Comparison of ENCODE assay signal across 14 cellular contexts in the genomic region with DNA sequence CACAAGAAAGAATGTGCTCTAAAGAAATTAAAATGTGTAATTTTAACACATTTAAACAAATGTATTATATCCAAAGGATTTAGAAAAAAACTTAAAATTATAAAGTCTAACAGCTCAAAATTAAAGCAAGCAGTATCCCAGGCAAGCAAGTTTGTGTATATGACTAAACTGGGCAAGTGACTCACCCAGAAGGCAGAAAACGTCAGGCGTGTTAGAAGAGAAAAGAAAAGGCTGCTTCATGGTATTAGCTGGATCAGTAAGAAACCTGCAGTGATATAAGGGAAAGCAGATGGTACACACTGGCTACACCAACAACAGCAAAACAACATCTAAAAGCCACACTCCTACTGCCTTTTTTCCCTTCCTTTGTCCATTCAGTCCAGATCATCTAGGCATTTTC.
DNase-seq lines count a peak whose midpoint lies in the region; ATAC-seq and TF ChIP-seq lines count a peak whose summit lies in the region.
"Had no signal": no experiment of that assay in that cellular context is flagged by ENCODE, and none has a peak within 500 bp of the region (broad histone marks: within the 10 kb centered on the region; RNA-seq: fewer than 3 reads in every experiment).

No MANE protein-coding gene starts in this region.

- H3K4me1 ChIP-seq in breast epithelium: no peaks in the 10 kb centered on the region

- H3K9me3 ChIP-seq in breast epithelium: no peaks in the 10 kb centered on the region

- ATAC-seq in GM19397 (IDR thresholded peaks at IDR 0.05; ENCODE audit: unreplicated experiment) (no peak), GM18858 (IDR thresholded peaks at IDR 0.05; ENCODE audit: unreplicated experiment) (no peak)
- ATAC-seq: activated CD8-positive, alpha-beta memory T cell treated with anti-CD3 and anti-CD28 coated beads, Interleukin-2, amount 10 ng/mL, durations not matched to agents 7 days and 5 days had no signal

- no peak overlapping the region for H3K4me3 Mint-ChIP-seq in MCF 10A (ENCODE audit: unreplicated experiment)
- H3K4me3 Mint-ChIP-seq: activated B cell treated with CpG ODN at 0.5 μM for 24 hours; activated CD8-positive, alpha-beta memory T cell treated with anti-CD3 and anti-CD28 coated beads, Interleukin-2, amount 10 ng/mL, durations not matched to agents 7 days and 5 days had no signal

- no peak overlapping the region for H3K27ac Mint-ChIP-seq in MCF 10A (ENCODE audit: low read depth, unreplicated experiment)
- H3K27ac Mint-ChIP-seq: activated B cell treated with CpG ODN at 0.5 μM for 24 hours; activated CD8-positive, alpha-beta memory T cell treated with anti-CD3 and anti-CD28 coated beads, Interleukin-2, amount 10 ng/mL, durations not matched to agents 7 days and 5 days had no signal

- peaks cover 10% of the 10 kb centered on the region for H3K4me1 Mint-ChIP-seq in MCF 10A (ENCODE audit: insufficient read depth, unreplicated experiment)
- H3K4me1 Mint-ChIP-seq: activated B cell treated with CpG ODN at 0.5 μM for 24 hours; activated CD8-positive, alpha-beta memory T cell treated with anti-CD3 and anti-CD28 coated beads, Interleukin-2, amount 10 ng/mL, durations not matched to agents 7 days and 5 days had no signal

- BruUV-seq in MCF 10A (replicated peaks; lab: Mats Ljungman, UMichigan): no TSS peak

- no peaks in the 10 kb centered on the region for H3K27me3 ChIP-seq in breast epithelium

- no peaks in the 10 kb centered on the region for H3K36me3 ChIP-seq in breast epithelium

- TF ChIP-seq CTCF in MCF 10A (IDR thresholded peaks at IDR 0.05; ENCODE audit: unreplicated experiment) (no peak), breast epithelium (IDR thresholded peaks at IDR 0.05) (no peak)

- TF ChIP-seq POLR2A in breast epithelium (IDR thresholded peaks at IDR 0.05): no peak

- DNase-seq in MCF 10A (ENCODE audit: unreplicated experiment) (peak; percentile 48), breast epithelium (ENCODE audit: low spot score in 2 of 2) (no peak), amniotic stem cell (lab: John Stamatoyannopoulos, UW) (peak; percentile 18), islet precursor cell (peak; percentile 60), DMS153 treated with DMSO at 0.1 percent for 48 hours (lab: John Stamatoyannopoulos, UW; ENCODE audit: unreplicated experiment) (no peak), NCI-H1930 (lab: John Stamatoyannopoulos, UW) (no peak)
- DNase-seq: activated B cell treated with CpG ODN at 0.5 μM for 24 hours; activated CD8-positive, alpha-beta memory T cell treated with anti-CD3 and anti-CD28 coated beads, Interleukin-2, amount 10 ng/mL, durations not matched to agents 7 days and 5 days; activated naive CD4-positive, alpha-beta T cell treated with Interleukin-2 at 50 U/mL for 16 hours; hypothalamus; NCI-H2081 treated with DMSO at 0.1 percent for 48 hours; SW 1271 had no signal

- no peak overlapping the region for H3K4me3 ChIP-seq in breast epithelium

- no peaks in the 10 kb centered on the region for H3K36me3 Mint-ChIP-seq in MCF 10A (ENCODE audit: insufficient read depth, unreplicated experiment)
- H3K36me3 Mint-ChIP-seq: activated CD8-positive, alpha-beta memory T cell treated with anti-CD3 and anti-CD28 coated beads, Interleukin-2, amount 10 ng/mL, durations not matched to agents 7 days and 5 days had no signal

- no peaks in the 10 kb centered on the region for H3K27me3 Mint-ChIP-seq in MCF 10A (ENCODE audit: insufficient read depth, unreplicated experiment)
- H3K27me3 Mint-ChIP-seq: activated B cell treated with CpG ODN at 0.5 μM for 24 hours; activated CD8-positive, alpha-beta memory T cell treated with anti-CD3 and anti-CD28 coated beads, Interleukin-2, amount 10 ng/mL, durations not matched to agents 7 days and 5 days had no signal

- POLR2A ChIA-PET in MCF 10A (lab: Yijun Ruan, JAX): interaction anchor here (1.5 kb wide), 1 partner anchor 10 kb away, joined by 11 read pairs; no protein-coding TSS in a partner anchor

- no peak overlapping the region for H3K27ac ChIP-seq in breast epithelium

- no peaks in the 10 kb centered on the region for H3K9me3 Mint-ChIP-seq in MCF 10A (ENCODE audit: unreplicated experiment)
- H3K9me3 Mint-ChIP-seq: activated B cell treated with CpG ODN at 0.5 μM for 24 hours had no signal

- CTCF ChIA-PET in MCF 10A (lab: Yijun Ruan, JAX): interaction anchor here (1.6 kb wide), 1 partner anchor 250 kb away, joined by 6 read pairs; no protein-coding TSS in a partner anchor

- intact Hi-C loops in MCF 10A (cut with micrococcal nuclease): no loop called here
- intact Hi-C loops in breast epithelium (cut with DNase I; ENCODE audit: low total_unique reads): no loop called here

Comparison
In these comparisons a context has a peak if more than half of its experiments do, and no peak if none do; other contexts are left out.
1. DNase-seq: peak in MCF 10A (single experiment), amniotic stem cell (single experiment) and islet precursor cell (single experiment); none in breast epithelium (0 of 2), DMS153 treated with DMSO at 0.1 percent for 48 hours (single experiment) and NCI-H1930 (0 of 2).